Comparison of ENCODE assay signal across 13 cellular contexts in genomic region chr12:122183588-122183940, GRCh38. TPM values are rescaled to one million over a fixed set of nuclear protein-coding genes. Genes with fewer than 3 reads are reported as not detected.
A peak's percentile ranks its signal among the peaks of the same experiment; 100 is the strongest.
DNase-seq lines count a peak whose midpoint lies in the region; ATAC-seq, FAIRE-seq and TF ChIP-seq lines count a peak whose summit lies in the region.
"Had no signal": no experiment of that assay in that cellular context is flagged by ENCODE, and none has a peak within 500 bp of the region (broad histone marks: within the 10 kb centered on the region; RNA-seq: fewer than 3 reads in every experiment).

No MANE protein-coding gene starts in this region.

- H3K27ac Mint-ChIP-seq in T-helper 2 cell treated with Interferon-gamma antibody and Interleukin-4, amounts not matched to agents 5 μg/mL and 100 μg/mL, for 36 hours: no peak overlapping the region
- H3K27ac Mint-ChIP-seq in stimulated activated memory B cell treated with anti-CD40 and anti-IgM and Interleukin-4, amounts not matched to agents 10 μg/mL and 1 μg/mL and 100 μg/mL, for 72 hours: peak overlapping the region; percentile 84

- H4K20me1 ChIP-seq in keratinocyte (ENCODE audit: control insufficient read depth, extremely low read depth, insufficient read depth, low read length): no peaks in the 10 kb centered on the region

- no peak for ATAC-seq in stimulated activated memory B cell treated with anti-CD40 and anti-IgM and Interleukin-4, amounts not matched to agents 10 μg/mL and 1 μg/mL and 100 μg/mL, for 72 hours
- no peak for ATAC-seq in HG02678 (IDR thresholded peaks at IDR 0.05; ENCODE audit: unreplicated experiment)

- H3K4me3 ChIP-seq in ascending aorta (peak overlapping the region; percentile 53 to 72), keratinocyte (ENCODE audit: control insufficient read depth in 2 of 3, extremely low read depth in 1 of 3, insufficient read depth in 2 of 3, low read depth in 1 of 3, low read length in 3 of 3) (peak overlapping the region in 1 of 3 experiments; percentile 57), MG63 (no peak overlapping the region)

- H3K4me1 ChIP-seq in ascending aorta (peaks cover 0 to 2% of the 10 kb centered on the region in 2 donors), keratinocyte (ENCODE audit: control insufficient read depth, extremely low read depth, insufficient read depth, low read length) (peaks cover 12% of the 10 kb centered on the region)

- no peaks in the 10 kb centered on the region for H3K36me3 Mint-ChIP-seq in T-helper 2 cell treated with Interferon-gamma antibody and Interleukin-4, amounts not matched to agents 5 μg/mL and 100 μg/mL, for 36 hours (ENCODE audit: low read depth)
- H3K36me3 Mint-ChIP-seq in stimulated activated memory B cell treated with anti-CD40 and anti-IgM and Interleukin-4, amounts not matched to agents 10 μg/mL and 1 μg/mL and 100 μg/mL, for 72 hours: no peaks in the 10 kb centered on the region

- H3K27me3 ChIP-seq in ascending aorta (no peaks in the 10 kb centered on the region), keratinocyte (ENCODE audit: control insufficient read depth, extremely low read depth, insufficient read depth, low read length) (no peaks in the 10 kb centered on the region), MG63 (no peaks in the 10 kb centered on the region)

- no peaks in the 10 kb centered on the region for H3K79me2 ChIP-seq in keratinocyte (ENCODE audit: control insufficient read depth, insufficient read depth, low read length)

- dilution Hi-C loops in keratinocyte (cut with MboI; ENCODE audit: extremely low pct_ligation_motif_present, low sequenced_read_pairs): no loop called here

- peak overlapping the region; percentile 50 for H3K4me3 Mint-ChIP-seq in T-helper 2 cell treated with Interferon-gamma antibody and Interleukin-4, amounts not matched to agents 5 μg/mL and 100 μg/mL, for 36 hours
- H3K4me3 Mint-ChIP-seq in stimulated activated memory B cell treated with anti-CD40 and anti-IgM and Interleukin-4, amounts not matched to agents 10 μg/mL and 1 μg/mL and 100 μg/mL, for 72 hours: peak overlapping the region; percentile 44

- TF ChIP-seq CTCF in ascending aorta (IDR thresholded peaks at IDR 0.05): no peak
- no peak for TF ChIP-seq CTCF in keratinocyte (optimal IDR thresholded peaks at IDR 0.05 in 1 of 3, IDR thresholded peaks at IDR 0.05 in 1 of 3, conservative IDR thresholded peaks at IDR 0.05 in 1 of 3; ENCODE audit: extremely low read depth in 1 of 3, insufficient read depth in 2 of 3, low read length in 3 of 3)

- H3K9me3 ChIP-seq in ascending aorta (no peaks in the 10 kb centered on the region), keratinocyte (ENCODE audit: control insufficient read depth, low read depth, low read length) (no peaks in the 10 kb centered on the region), MG63 (0 out of 2 replicates have a peak, but pooled peaks cover 4% of the 10 kb centered on the region)

- H3K27me3 Mint-ChIP-seq in T-helper 2 cell treated with Interferon-gamma antibody and Interleukin-4, amounts not matched to agents 5 μg/mL and 100 μg/mL, for 36 hours (ENCODE audit: low read depth): peaks cover 15% of the 10 kb centered on the region
- H3K27me3 Mint-ChIP-seq in stimulated activated memory B cell treated with anti-CD40 and anti-IgM and Interleukin-4, amounts not matched to agents 10 μg/mL and 1 μg/mL and 100 μg/mL, for 72 hours: peaks cover 23% of the 10 kb centered on the region

- no peak for DNase-seq in T-helper 2 cell treated with Interferon-gamma antibody and Interleukin-4, amounts not matched to agents 5 μg/mL and 100 μg/mL, for 36 hours (ENCODE audit: low spot score)
- no peak for DNase-seq in T-helper 2 cell
- DNase-seq in ascending aorta (ENCODE audit: low spot score in 2 of 2): no peak
- DNase-seq in keratinocyte (ENCODE audit: low read depth, low spot score): no peak
- DNase-seq in MG63: no peak
- DNase-seq in NCI-H1417 treated with DMSO at 0.1 percent for 48 hours (lab: John Stamatoyannopoulos, UW): no peak
- DNase-seq: NCI-H1105 had no signal

- no peak for FAIRE-seq in keratinocyte (lab: Jason Lieb, UNC)

- no peak overlapping the region for H3K9ac ChIP-seq in keratinocyte (ENCODE audit: control insufficient read depth, extremely low read depth, insufficient read depth, low read length)

- peak overlapping the region; percentile 42 for H2AFZ ChIP-seq in keratinocyte (ENCODE audit: control insufficient read depth, low read length)

- H3K9me1 ChIP-seq in keratinocyte (ENCODE audit: control insufficient read depth, extremely low read depth, insufficient read depth, low read length): no peaks in the 10 kb centered on the region

- H3K36me3 ChIP-seq in ascending aorta (no peaks in the 10 kb centered on the region), keratinocyte (ENCODE audit: control insufficient read depth in 2 of 2, extremely low read depth in 1 of 2, insufficient read depth in 2 of 2, low read length in 2 of 2) (no peaks in the 10 kb centered on the region), MG63 (no peaks in the 10 kb centered on the region)

- no peaks in the 10 kb centered on the region for H3K9me3 Mint-ChIP-seq in T-helper 2 cell treated with Interferon-gamma antibody and Interleukin-4, amounts not matched to agents 5 μg/mL and 100 μg/mL, for 36 hours
- H3K9me3 Mint-ChIP-seq in stimulated activated memory B cell treated with anti-CD40 and anti-IgM and Interleukin-4, amounts not matched to agents 10 μg/mL and 1 μg/mL and 100 μg/mL, for 72 hours: no peaks in the 10 kb centered on the region

- H3K27ac ChIP-seq in ascending aorta: no peak overlapping the region
- H3K27ac ChIP-seq in keratinocyte (ENCODE audit: control insufficient read depth, insufficient read depth, low read length): no peak overlapping the region

- H3K4me2 ChIP-seq in keratinocyte (ENCODE audit: control insufficient read depth, extremely low read depth, insufficient read depth, low read depth, low read length): peak overlapping the region; percentile 81

- H3K4me1 Mint-ChIP-seq in T-helper 2 cell treated with Interferon-gamma antibody and Interleukin-4, amounts not matched to agents 5 μg/mL and 100 μg/mL, for 36 hours (ENCODE audit: low read depth): peaks cover 4% of the 10 kb centered on the region
- H3K4me1 Mint-ChIP-seq in stimulated activated memory B cell treated with anti-CD40 and anti-IgM and Interleukin-4, amounts not matched to agents 10 μg/mL and 1 μg/mL and 100 μg/mL, for 72 hours: peaks cover 23% of the 10 kb centered on the region

- intact Hi-C loops in ascending aorta (cut with DNase I): no loop called here

RNA-seq across cellular contexts. Expression of gene LRRC43, which starts 0.6 kb away (rescaled TPM):
- total RNA-seq in ascending aorta: not detected
- polyA plus RNA-seq in keratinocyte: 0.33 to 0.60 TPM (median 0.45 TPM) in 3 replicates
- not detected for polyA plus RNA-seq in keratinocyte (2011; ENCODE audit: low read depth)
- polyA plus RNA-seq in keratinocyte (2011; cell fraction: cytosol; rRNA removed): 0.17 and 0.26 TPM in 2 replicates
- 0.82 and 1.2 TPM in 2 replicates for polyA plus RNA-seq in keratinocyte (2011; cell fraction: nucleus; rRNA removed)
- polyA plus RNA-seq in keratinocyte (2012; ENCODE audit: low replicate concordance): 0.38 and 0.57 TPM in 2 replicates
- polyA minus RNA-seq in keratinocyte: not detected in 3 replicates
- polyA minus RNA-seq in keratinocyte (2011; cell fraction: cytosol; rRNA and poly(A)+ RNA removed): not detected
- polyA minus RNA-seq in keratinocyte (2011; cell fraction: nucleus; rRNA and poly(A)+ RNA removed): not detected in 2 replicates
- total RNA-seq in MG63 (2014; rRNA removed; shearing (Covaris generic); ENCODE audit: low replicate concordance): not detected in 2 replicates

RNA-seq across cellular contexts. Expression of gene IL31, which starts 9.5 kb away (rescaled TPM):
- not detected for total RNA-seq in ascending aorta
- not detected in 3 replicates for polyA plus RNA-seq in keratinocyte
- polyA plus RNA-seq in keratinocyte (2011; ENCODE audit: low read depth): not detected
- polyA plus RNA-seq in keratinocyte (2011; cell fraction: cytosol; rRNA removed): not detected in 2 replicates
- polyA plus RNA-seq in keratinocyte (2011; cell fraction: nucleus; rRNA removed): not detected in 2 replicates
- not detected in 2 replicates for polyA plus RNA-seq in keratinocyte (2012; ENCODE audit: low replicate concordance)
- polyA minus RNA-seq in keratinocyte: not detected in 3 replicates
- polyA minus RNA-seq in keratinocyte (2011; cell fraction: cytosol; rRNA and poly(A)+ RNA removed): not detected
- polyA minus RNA-seq in keratinocyte (2011; cell fraction: nucleus; rRNA and poly(A)+ RNA removed): not detected in 2 replicates
- not detected in 2 replicates for total RNA-seq in MG63 (2014; rRNA removed; shearing (Covaris generic); ENCODE audit: low replicate concordance)
- total RNA-seq: dermis microvascular lymphatic vessel endothelial cell, posterior vena cava, temporal lobe had no signal
- polyA plus RNA-seq: AG04450 had no signal

RNA-seq across cellular contexts. Expression of gene B3GNT4, which starts 19.9 kb away (rescaled TPM):
- not detected for total RNA-seq in ascending aorta
- 1.7 to 3.8 TPM (median 2.3 TPM) in 3 replicates for polyA plus RNA-seq in keratinocyte
- polyA plus RNA-seq in keratinocyte (2011; ENCODE audit: low read depth): 0.34 TPM
- polyA plus RNA-seq in keratinocyte (2011; cell fraction: cytosol; rRNA removed): 2.6 and 2.8 TPM in 2 replicates
- 8.8 and 9.0 TPM in 2 replicates for polyA plus RNA-seq in keratinocyte (2011; cell fraction: nucleus; rRNA removed)
- polyA plus RNA-seq in keratinocyte (2012; ENCODE audit: low replicate concordance): 2.1 and 5.8 TPM in 2 replicates
- 6.4 to 18.4 TPM (median 9.9 TPM) in 3 replicates for polyA minus RNA-seq in keratinocyte
- 9.8 TPM for polyA minus RNA-seq in keratinocyte (2011; cell fraction: cytosol; rRNA and poly(A)+ RNA removed)
- 9.2 and 9.9 TPM in 2 replicates for polyA minus RNA-seq in keratinocyte (2011; cell fraction: nucleus; rRNA and poly(A)+ RNA removed)
- total RNA-seq in MG63 (2014; rRNA removed; shearing (Covaris generic); ENCODE audit: low replicate concordance): not detected in 2 replicates

RNA-seq across cellular contexts. Expression of gene DIABLO, which starts 42.3 kb away (rescaled TPM):
- total RNA-seq in ascending aorta: 54.8 TPM
- polyA plus RNA-seq in keratinocyte: 31.1 to 61.9 TPM (median 41.6 TPM) in 3 replicates
- polyA plus RNA-seq in keratinocyte (2011; ENCODE audit: low read depth): 21.3 TPM
- 50.0 and 62.5 TPM in 2 replicates for polyA plus RNA-seq in keratinocyte (2011; cell fraction: cytosol; rRNA removed)
- 53.8 and 56.3 TPM in 2 replicates for polyA plus RNA-seq in keratinocyte (2011; cell fraction: nucleus; rRNA removed)
- 38.6 and 44.4 TPM in 2 replicates for polyA plus RNA-seq in keratinocyte (2012; ENCODE audit: low replicate concordance)
- 22.8 to 53.4 TPM (median 28.9 TPM) in 3 replicates for polyA minus RNA-seq in keratinocyte
- polyA minus RNA-seq in keratinocyte (2011; cell fraction: cytosol; rRNA and poly(A)+ RNA removed): 12.7 TPM
- polyA minus RNA-seq in keratinocyte (2011; cell fraction: nucleus; rRNA and poly(A)+ RNA removed): 11.4 and 17.3 TPM in 2 replicates
- total RNA-seq in MG63 (2014; rRNA removed; shearing (Covaris generic); ENCODE audit: low replicate concordance): 70.9 and 74.7 TPM in 2 replicates
